ENCODE assay signal across 1 cellular context in the genomic region with DNA sequence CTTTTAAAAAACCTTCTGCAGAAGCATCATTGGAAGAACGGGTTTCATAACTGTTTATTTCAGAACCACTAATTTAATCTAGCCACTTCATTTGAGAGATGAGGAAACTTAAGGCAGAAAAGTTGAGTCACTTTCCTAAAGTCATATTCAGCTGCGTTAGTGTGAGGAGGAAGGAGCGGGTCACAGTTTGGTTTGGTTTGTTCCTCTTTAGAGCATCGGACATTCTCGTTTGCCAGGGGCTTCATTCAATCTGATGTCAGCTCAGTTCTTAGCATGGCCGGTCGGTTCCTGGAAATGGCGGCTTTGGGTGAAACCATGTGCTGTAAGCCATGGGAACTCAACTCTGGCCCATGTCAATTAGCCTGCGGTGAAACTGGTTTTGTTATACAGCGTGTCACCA.
TF ChIP-seq lines count a peak whose summit lies in the region.

No MANE protein-coding gene starts in this region.

TF ChIP-seq in HEK293T, 16 proteins besides CTCF, POLR2A, EP300 and RAD21 (continued from another document):
- TF ChIP-seq FOXK2 (IDR thresholded peaks at IDR 0.05) (no peak), FOXM1 (IDR thresholded peaks at IDR 0.05; ENCODE audit: borderline replicate concordance) (no peak), ARNT (IDR thresholded peaks at IDR 0.05) (no peak), SUZ12 (IDR thresholded peaks at IDR 0.05) (no peak), ELF4 (IDR thresholded peaks at IDR 0.05) (no peak), NFRKB (IDR thresholded peaks at IDR 0.05) (no peak)
